ENCODE assay signal across 23 cellular contexts in genomic region chrX:71199252-71199651, GRCh38. TPM values are rescaled to one million over a fixed set of nuclear protein-coding genes. Genes with fewer than 3 reads are reported as not detected.
"Had no signal": no experiment of that assay in that cellular context is flagged by ENCODE, and none has a peak within 500 bp of the region (broad histone marks: within the 10 kb centered on the region; RNA-seq: fewer than 3 reads in every experiment).

No MANE protein-coding gene starts in this region.

- H3K36me3 ChIP-seq: brain microvascular endothelial cell, gastroesophageal sphincter, lower lobe of right lung, tibial artery, uterus had no signal

- DNase-seq: activated CD4-positive, alpha-beta T cell treated with anti-CD3 and anti-CD28 coated beads, Interleukin-2, amount 10 ng/mL, durations not matched to agents 7 days and 5 days; activated CD8-positive, alpha-beta memory T cell treated with anti-CD3 and anti-CD28 coated beads, Interleukin-2, amount 10 ng/mL, durations not matched to agents 7 days and 5 days; activated naive CD4-positive, alpha-beta T cell treated with Interleukin-2 at 50 U/mL for 16 hours; activated T-cell treated with anti-CD3 and anti-CD28 coated beads, Interleukin-2, amount 50 U/mL, for 24 hours; amygdala; brain microvascular endothelial cell; cerebellar nuclear complex; effector memory CD8-positive, alpha-beta T cell; lower lobe of right lung; midbrain; naive B cell; occipital lobe; right cardiac atrium; T1000; tibial artery; uterus had no signal

- H3K9me3 Mint-ChIP-seq: activated CD4-positive, alpha-beta T cell treated with anti-CD3 and anti-CD28 coated beads, Interleukin-2, amount 10 ng/mL, durations not matched to agents 7 days and 5 days; activated T-cell treated with anti-CD3 and anti-CD28 coated beads, Interleukin-2, amount 50 U/mL, for 24 hours; dendritic cell treated with granulocyte-macrophage colony-stimulating factor and Interleukin-4, amounts not matched to agents 40 ng/mL and 50 ng/mL, for 4 days; effector memory CD8-positive, alpha-beta T cell; stimulated activated effector memory CD8-positive, alpha-beta T cell treated with anti-CD3 and anti-CD28 coated beads, Interleukin-12 subunit alpha, Interleukin-12 subunit beta, amount 100 ng/mL, for 72 hours had no signal

- H3K27ac ChIP-seq: brain microvascular endothelial cell, epithelial cell of prostate, gastroesophageal sphincter, lower lobe of right lung, tibial artery, uterus had no signal

- H3K27ac Mint-ChIP-seq: activated CD4-positive, alpha-beta T cell treated with anti-CD3 and anti-CD28 coated beads, Interleukin-2, amount 10 ng/mL, durations not matched to agents 7 days and 5 days; activated CD8-positive, alpha-beta memory T cell treated with anti-CD3 and anti-CD28 coated beads, Interleukin-2, amount 10 ng/mL, durations not matched to agents 7 days and 5 days; activated T-cell treated with anti-CD3 and anti-CD28 coated beads, Interleukin-2, amount 50 U/mL, for 24 hours; progenitor cell of endocrine pancreas had no signal

- H3K4me3 ChIP-seq: gastroesophageal sphincter, lower lobe of right lung, smooth muscle cell, tibial artery, uterus had no signal

- H3K27me3 Mint-ChIP-seq: activated CD4-positive, alpha-beta T cell treated with anti-CD3 and anti-CD28 coated beads, Interleukin-2, amount 10 ng/mL, durations not matched to agents 7 days and 5 days; activated CD8-positive, alpha-beta memory T cell treated with anti-CD3 and anti-CD28 coated beads, Interleukin-2, amount 10 ng/mL, durations not matched to agents 7 days and 5 days; dendritic cell treated with granulocyte-macrophage colony-stimulating factor and Interleukin-4, amounts not matched to agents 40 ng/mL and 50 ng/mL, for 4 days; effector memory CD8-positive, alpha-beta T cell; naive B cell; progenitor cell of endocrine pancreas had no signal

- H3K4me3 Mint-ChIP-seq: activated CD4-positive, alpha-beta T cell treated with anti-CD3 and anti-CD28 coated beads, Interleukin-2, amount 10 ng/mL, durations not matched to agents 7 days and 5 days; activated CD8-positive, alpha-beta memory T cell treated with anti-CD3 and anti-CD28 coated beads, Interleukin-2, amount 10 ng/mL, durations not matched to agents 7 days and 5 days; activated T-cell treated with anti-CD3 and anti-CD28 coated beads, Interleukin-2, amount 50 U/mL, for 24 hours; dendritic cell treated with granulocyte-macrophage colony-stimulating factor and Interleukin-4, amounts not matched to agents 40 ng/mL and 50 ng/mL, for 4 days had no signal

- H3K4me1 ChIP-seq: gastroesophageal sphincter, lower lobe of right lung, tibial artery, uterus had no signal

- ATAC-seq: activated CD8-positive, alpha-beta memory T cell treated with anti-CD3 and anti-CD28 coated beads, Interleukin-2, amount 10 ng/mL, durations not matched to agents 7 days and 5 days; effector memory CD8-positive, alpha-beta T cell; gastroesophageal sphincter; lower lobe of right lung; right cardiac atrium; stimulated activated effector memory CD8-positive, alpha-beta T cell treated with anti-CD3 and anti-CD28 coated beads, Interleukin-12 subunit alpha, Interleukin-12 subunit beta, amount 100 ng/mL, for 72 hours had no signal

- H3K9me3 ChIP-seq: gastroesophageal sphincter, lower lobe of right lung, tibial artery, uterus had no signal

- H3K36me3 Mint-ChIP-seq: naive B cell had no signal

RNA-seq across cellular contexts. Expression of gene GJB1, which starts 23.8 kb away (rescaled TPM):
- total RNA-seq: activated CD4-positive, alpha-beta T cell treated with anti-CD3 and anti-CD28 coated beads, Interleukin-2, amount 10 ng/mL, durations not matched to agents 7 days and 5 days; activated CD8-positive, alpha-beta memory T cell treated with anti-CD3 and anti-CD28 coated beads, Interleukin-2, amount 10 ng/mL, durations not matched to agents 7 days and 5 days; gastroesophageal sphincter; kidney epithelial cell; occipital lobe; right cardiac atrium; smooth muscle cell had no signal
